Comparison of ENCODE assay signal across 6 cellular contexts in genomic region chr16:30600929-30601328, GRCh38. TPM values are rescaled to one million over a fixed set of nuclear protein-coding genes. Genes with fewer than 3 reads are reported as not detected.
"Had no signal": no experiment of that assay in that cellular context is flagged by ENCODE, and none has a peak within 500 bp of the region (broad histone marks: within the 10 kb centered on the region; RNA-seq: fewer than 3 reads in every experiment).

No MANE protein-coding gene starts in this region.

- H3K4me3 ChIP-seq: K562 had no signal

- H3K9me3 Mint-ChIP-seq: IgD-negative memory B cell had no signal

- H3K27ac Mint-ChIP-seq: IgD-negative memory B cell had no signal

- H3K27ac ChIP-seq: HL-60 had no signal

- DNase-seq: IMR-90, KBM-7 had no signal

- ATAC-seq: HepG2, K562 had no signal

- H3K36me3 Mint-ChIP-seq: IgD-negative memory B cell had no signal

- H3K27me3 Mint-ChIP-seq: IgD-negative memory B cell had no signal

RNA-seq across cellular contexts. Expression of gene ZNF785, which starts 15.4 kb away (rescaled TPM):
- total RNA-seq: HepG2 had no signal
